ENCODE assay signal across 1 cellular context in genomic region chr11:393219-394033, GRCh38.
TF ChIP-seq lines count a peak whose summit lies in the region.

No MANE protein-coding gene starts in this region.

TF ChIP-seq in K562, 482 proteins besides CTCF, POLR2A, EP300 and RAD21 (continued from another document):
- TF ChIP-seq ARID4B (CRISPR knock-in tag; IDR thresholded peaks at IDR 0.05) = peak; percentile 57; the same call in 1 of the 2 replicates
